In genomic region chr5:154771383-154771901, GRCh38 we compare ENCODE assay signal across 9 cellular contexts. TPM values are rescaled to one million over a fixed set of nuclear protein-coding genes. Genes with fewer than 3 reads are reported as not detected.
DNase-seq lines count a peak whose midpoint lies in the region; ATAC-seq and TF ChIP-seq lines count a peak whose summit lies in the region.
"Had no signal": no experiment of that assay in that cellular context is flagged by ENCODE, and none has a peak within 500 bp of the region (broad histone marks: within the 10 kb centered on the region; RNA-seq: fewer than 3 reads in every experiment).

No MANE protein-coding gene starts in this region.

- no peaks in the 10 kb centered on the region for H3K9me3 Mint-ChIP-seq in neural crest cell

- H3K27ac ChIP-seq in Panc1 (ENCODE audit: low read length) = no peak overlapping the region

- H3K36me3 ChIP-seq in Panc1 (ENCODE audit: control insufficient read depth, insufficient read depth, low read length) = no peaks in the 10 kb centered on the region
- H3K36me3 ChIP-seq: neutrophil had no signal

- no peak overlapping the region for H3K4me3 ChIP-seq in Panc1 (ENCODE audit: low read depth in 2 of 2, low read length in 2 of 2)

- H3K4me1 ChIP-seq in Panc1 (ENCODE audit: control insufficient read depth, insufficient read depth, low read length) = peaks cover 56% of the 10 kb centered on the region

- no peaks in the 10 kb centered on the region for H3K9me3 ChIP-seq in Panc1 (ENCODE audit: control insufficient read depth, insufficient read depth, low read depth, low read length)
- H3K9me3 ChIP-seq: neutrophil had no signal

- peak overlapping the region; percentile 46 for H3K27ac Mint-ChIP-seq in neural crest cell (ENCODE audit: unreplicated experiment)

- DNase-seq in Ammon's horn (ENCODE audit: low spot score) = peak; percentile 30
- no peak for DNase-seq in Panc1 (ENCODE audit: low read depth, low spot score)
- peak; percentile 82 for DNase-seq in fibroblast of gingiva (ENCODE audit: low read depth)
- peak; percentile 10 for DNase-seq in neural crest cell (ENCODE audit: low read depth, low spot score)
- no peak for DNase-seq in stimulated activated naive CD8-positive, alpha-beta T cell treated with anti-CD3 and anti-CD28 coated beads, Interleukin-15, Interleukin-2, amounts not matched to agents 100 U/mL and 50 U/mL, for 24 hours
- no peak for DNase-seq in SKM-1 (lab: John Stamatoyannopoulos, UW; ENCODE audit: unreplicated experiment)

- TF ChIP-seq CTCF in Panc1 (IDR thresholded peaks at IDR 0.05) = no peak
- TF ChIP-seq CTCF in neural crest cell (conservative IDR thresholded peaks at IDR 0.05) = no peak

- no TSS peak for BruUV-seq in Panc1 (replicated peaks; lab: Mats Ljungman, UMichigan)

- in situ Hi-C loops in Panc1 (cut with HindIII; ENCODE audit: low pct_unique_long_range_greater_than_20kb, low sequenced_read_pairs) = no loop called here

- intact Hi-C loops in Panc1 (cut with micrococcal nuclease; ENCODE audit: unreplicated experiment) = no loop called here

- H3K27me3 ChIP-seq in Panc1 (ENCODE audit: control insufficient read depth, insufficient read depth, low read length) = no peaks in the 10 kb centered on the region
- H3K27me3 ChIP-seq: neutrophil had no signal

- CTCF ChIA-PET in Panc1 (lab: Charles Lee) = no interaction called here

- peak overlapping the region; percentile 28 for H3K4me3 Mint-ChIP-seq in neural crest cell

- H3K27me3 Mint-ChIP-seq in neural crest cell (ENCODE audit: low read depth) = no peaks in the 10 kb centered on the region

- peak; percentile 54 for ATAC-seq in Panc1
- no peak for ATAC-seq in GM21367 (IDR thresholded peaks at IDR 0.05; ENCODE audit: unreplicated experiment)
- ATAC-seq in GM21390 (IDR thresholded peaks at IDR 0.05; ENCODE audit: unreplicated experiment) = no peak
- ATAC-seq in stimulated activated naive CD8-positive, alpha-beta T cell treated with anti-CD3 and anti-CD28 coated beads, Interleukin-15, Interleukin-2, amounts not matched to agents 100 U/mL and 50 U/mL, for 24 hours = no peak

- no peaks in the 10 kb centered on the region for H3K36me3 Mint-ChIP-seq in neural crest cell (ENCODE audit: low read depth)

- peaks cover 60% of the 10 kb centered on the region for H3K4me1 Mint-ChIP-seq in neural crest cell

- POLR2A ChIA-PET in Panc1 (lab: Charles Lee) = interaction anchor here (0.6 to 0.9 kb wide), 3 partner anchors 10 to 43 kb away, joined by 3 to 7 read pairs (median 6); no protein-coding TSS in a partner anchor

RNA-seq across cellular contexts. Expression of gene LARP1, which starts 16.3 kb away (rescaled TPM):
- 325 TPM for total RNA-seq in Panc1 (2021; ENCODE audit: unreplicated experiment)
- 150 TPM for polyA plus RNA-seq in Panc1 (2012; ENCODE audit: insufficient read length)
- total RNA-seq in neural crest cell = 230 and 231 TPM in 2 replicates

Comparison
In these comparisons a context has a peak if more than half of its experiments do, and no peak if none do; other contexts are left out.
1. DNase-seq: peak in Ammon's horn (single experiment), fibroblast of gingiva (single experiment) and neural crest cell (single experiment); none in Panc1 (single experiment), stimulated activated naive CD8-positive, alpha-beta T cell treated with anti-CD3 and anti-CD28 coated beads, Interleukin-15, Interleukin-2, amounts not matched to agents 100 U/mL and 50 U/mL, for 24 hours (single experiment) and SKM-1 (single experiment).